ENCODE assay signal across 1 cellular context in the genomic region with DNA sequence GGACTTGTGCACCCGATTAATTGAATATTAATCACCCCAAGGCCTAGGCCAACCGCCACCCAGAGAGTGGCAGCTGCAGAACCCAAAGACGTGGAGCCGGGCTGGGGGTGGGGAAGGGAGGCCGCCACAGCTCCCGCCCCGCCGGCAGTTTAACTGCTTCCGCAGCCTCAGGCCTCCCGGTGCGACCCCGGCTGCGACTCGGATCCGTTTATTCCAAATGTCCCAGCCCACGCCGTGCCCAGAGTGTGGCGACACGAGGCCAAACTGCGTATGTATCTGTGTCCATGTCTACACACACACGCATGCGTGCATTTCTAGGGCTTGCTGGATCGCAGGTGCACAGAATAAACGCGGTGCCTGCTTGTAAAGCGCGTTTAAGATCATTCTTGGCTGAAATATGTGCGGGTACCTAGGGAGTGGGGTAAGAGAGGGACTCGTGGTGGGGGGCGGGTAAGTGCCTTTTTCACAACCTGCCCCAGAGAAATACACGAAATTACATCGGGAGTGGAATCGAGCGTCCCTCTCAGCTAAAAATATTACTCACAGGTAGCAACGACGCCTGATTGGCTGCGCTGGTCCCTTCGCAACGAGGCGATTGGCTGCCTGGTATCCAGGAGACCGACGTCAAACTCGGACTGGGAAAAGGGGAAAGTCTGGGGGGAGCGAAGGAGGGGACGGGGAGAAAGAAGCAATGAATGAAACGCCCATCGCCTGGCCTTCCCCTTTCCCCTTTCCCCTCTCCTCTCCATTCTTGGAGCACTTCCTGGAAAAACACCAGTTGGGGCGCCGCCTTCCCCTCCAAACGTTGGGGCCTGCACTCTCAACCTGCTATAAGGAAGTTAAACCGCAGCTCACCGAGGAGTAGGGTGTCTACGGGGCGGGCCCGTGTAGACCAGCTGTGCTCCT.
A peak's percentile ranks its signal among the peaks of the same experiment; 100 is the strongest.
TF ChIP-seq lines count a peak whose summit lies in the region.

No MANE protein-coding gene starts in this region.

TF ChIP-seq in HepG2, 621 proteins besides CTCF, POLR2A, EP300 and RAD21 (continued from another document and continues in another):
- TF ChIP-seq, protein P1, sequence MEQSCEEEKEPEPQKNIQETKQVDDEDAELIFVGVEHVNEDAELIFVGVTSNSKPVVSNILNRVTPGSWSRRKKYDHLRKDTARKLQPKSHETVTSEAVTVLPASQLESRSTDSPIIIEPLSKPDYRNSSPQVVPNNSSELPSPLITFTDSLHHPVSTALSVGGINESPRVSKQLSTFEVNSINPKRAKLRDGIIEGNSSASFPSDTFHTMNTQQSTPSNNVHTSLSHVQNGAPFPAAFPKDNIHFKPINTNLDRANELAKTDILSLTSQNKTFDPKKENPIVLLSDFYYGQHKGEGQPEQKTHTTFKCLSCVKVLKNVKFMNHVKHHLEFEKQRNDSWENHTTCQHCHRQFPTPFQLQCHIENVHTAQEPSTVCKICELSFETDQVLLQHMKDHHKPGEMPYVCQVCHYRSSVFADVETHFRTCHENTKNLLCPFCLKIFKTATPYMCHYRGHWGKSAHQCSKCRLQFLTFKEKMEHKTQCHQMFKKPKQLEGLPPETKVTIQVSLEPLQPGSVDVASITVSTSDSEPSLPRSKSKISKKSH (CRISPR knock-in tag; IDR thresholded peaks at IDR 0.05; ENCODE audit: borderline replicate concordance): no peak; the same call in 1 of the 2 replicates
- TF ChIP-seq ZBTB43 (CRISPR knock-in tag; conservative IDR thresholded peaks at IDR 0.05) (no peak; the same call in 1 of the 2 replicates), SAFB2 (CRISPR knock-in tag; IDR thresholded peaks at IDR 0.05; ENCODE audit: borderline replicate concordance, low read depth) (peak; percentile 82; the same call in 1 of the 2 replicates), SP140L (CRISPR knock-in tag; IDR thresholded peaks at IDR 0.05; ENCODE audit: borderline replicate concordance) (peak; percentile 71; the same call in 1 of the 2 replicates), ZNF235 (CRISPR knock-in tag; IDR thresholded peaks at IDR 0.05; ENCODE audit: borderline replicate concordance) (no peak; the same call in 1 of the 2 replicates), ZNF800 (CRISPR knock-in tag; IDR thresholded peaks at IDR 0.05) (no peak; the same call in 1 of the 2 replicates), NFE2 (CRISPR knock-in tag; IDR thresholded peaks at IDR 0.05) (no peak), MLXIP (CRISPR knock-in tag; IDR thresholded peaks at IDR 0.05; ENCODE audit: borderline replicate concordance) (no peak), HOMEZ (CRISPR knock-in tag; IDR thresholded peaks at IDR 0.05; ENCODE audit: low read depth) (no peak), MBNL3 (CRISPR knock-in tag; conservative IDR thresholded peaks at IDR 0.05) (no peak), SNAI1 (CRISPR knock-in tag; IDR thresholded peaks at IDR 0.05; ENCODE audit: borderline replicate concordance) (no peak), ELF4 (CRISPR knock-in tag; IDR thresholded peaks at IDR 0.05; ENCODE audit: borderline replicate concordance) (no peak; the same call in 1 of the 2 replicates), THAP7 (CRISPR knock-in tag; IDR thresholded peaks at IDR 0.05) (peak; percentile 79; the same call in 1 of the 2 replicates), ZNF768 (CRISPR knock-in tag; IDR thresholded peaks at IDR 0.05) (peak; percentile 64; the same call in 1 of the 2 replicates), MLLT10 (CRISPR knock-in tag; IDR thresholded peaks at IDR 0.05) (no peak), SETDB1 (CRISPR knock-in tag; IDR thresholded peaks at IDR 0.05; ENCODE audit: borderline replicate concordance) (no peak), ZNF510 (CRISPR knock-in tag; IDR thresholded peaks at IDR 0.05; ENCODE audit: low read depth) (no peak), ZEB1 (IDR thresholded peaks at IDR 0.05; ENCODE audit: insufficient replicate concordance, low read depth) (peak; percentile 86)
- TF ChIP-seq, protein P2, sequence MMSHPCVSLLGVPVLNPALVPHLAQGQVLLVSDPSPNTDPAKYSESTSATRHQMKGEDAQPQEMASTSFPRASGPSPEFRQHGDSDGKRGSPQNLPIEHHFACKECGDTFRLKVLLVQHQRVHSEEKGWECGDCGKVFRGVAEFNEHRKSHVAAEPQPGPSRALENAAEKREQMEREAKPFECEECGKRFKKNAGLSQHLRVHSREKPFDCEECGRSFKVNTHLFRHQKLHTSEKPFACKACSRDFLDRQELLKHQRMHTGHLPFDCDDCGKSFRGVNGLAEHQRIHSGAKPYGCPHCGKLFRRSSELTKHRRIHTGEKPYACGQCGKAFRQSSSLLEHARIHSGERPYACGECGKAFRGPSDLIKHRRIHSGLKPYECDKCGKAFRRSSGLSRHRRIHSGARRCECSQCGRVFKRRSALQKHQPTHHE (CRISPR knock-in tag; IDR thresholded peaks at IDR 0.05; ENCODE audit: borderline replicate concordance): peak; percentile 20
- TF ChIP-seq, protein P3, sequence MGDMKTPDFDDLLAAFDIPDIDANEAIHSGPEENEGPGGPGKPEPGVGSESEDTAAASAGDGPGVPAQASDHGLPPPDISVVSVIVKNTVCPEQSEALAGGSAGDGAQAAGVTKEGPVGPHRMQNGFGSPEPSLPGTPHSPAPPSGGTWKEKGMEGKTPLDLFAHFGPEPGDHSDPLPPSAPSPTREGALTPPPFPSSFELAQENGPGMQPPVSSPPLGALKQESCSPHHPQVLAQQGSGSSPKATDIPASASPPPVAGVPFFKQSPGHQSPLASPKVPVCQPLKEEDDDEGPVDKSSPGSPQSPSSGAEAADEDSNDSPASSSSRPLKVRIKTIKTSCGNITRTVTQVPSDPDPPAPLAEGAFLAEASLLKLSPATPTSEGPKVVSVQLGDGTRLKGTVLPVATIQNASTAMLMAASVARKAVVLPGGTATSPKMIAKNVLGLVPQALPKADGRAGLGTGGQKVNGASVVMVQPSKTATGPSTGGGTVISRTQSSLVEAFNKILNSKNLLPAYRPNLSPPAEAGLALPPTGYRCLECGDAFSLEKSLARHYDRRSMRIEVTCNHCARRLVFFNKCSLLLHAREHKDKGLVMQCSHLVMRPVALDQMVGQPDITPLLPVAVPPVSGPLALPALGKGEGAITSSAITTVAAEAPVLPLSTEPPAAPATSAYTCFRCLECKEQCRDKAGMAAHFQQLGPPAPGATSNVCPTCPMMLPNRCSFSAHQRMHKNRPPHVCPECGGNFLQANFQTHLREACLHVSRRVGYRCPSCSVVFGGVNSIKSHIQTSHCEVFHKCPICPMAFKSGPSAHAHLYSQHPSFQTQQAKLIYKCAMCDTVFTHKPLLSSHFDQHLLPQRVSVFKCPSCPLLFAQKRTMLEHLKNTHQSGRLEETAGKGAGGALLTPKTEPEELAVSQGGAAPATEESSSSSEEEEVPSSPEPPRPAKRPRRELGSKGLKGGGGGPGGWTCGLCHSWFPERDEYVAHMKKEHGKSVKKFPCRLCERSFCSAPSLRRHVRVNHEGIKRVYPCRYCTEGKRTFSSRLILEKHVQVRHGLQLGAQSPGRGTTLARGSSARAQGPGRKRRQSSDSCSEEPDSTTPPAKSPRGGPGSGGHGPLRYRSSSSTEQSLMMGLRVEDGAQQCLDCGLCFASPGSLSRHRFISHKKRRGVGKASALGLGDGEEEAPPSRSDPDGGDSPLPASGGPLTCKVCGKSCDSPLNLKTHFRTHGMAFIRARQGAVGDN (CRISPR knock-in tag; IDR thresholded peaks at IDR 0.05): peak; percentile 83
- TF ChIP-seq, protein P4, sequence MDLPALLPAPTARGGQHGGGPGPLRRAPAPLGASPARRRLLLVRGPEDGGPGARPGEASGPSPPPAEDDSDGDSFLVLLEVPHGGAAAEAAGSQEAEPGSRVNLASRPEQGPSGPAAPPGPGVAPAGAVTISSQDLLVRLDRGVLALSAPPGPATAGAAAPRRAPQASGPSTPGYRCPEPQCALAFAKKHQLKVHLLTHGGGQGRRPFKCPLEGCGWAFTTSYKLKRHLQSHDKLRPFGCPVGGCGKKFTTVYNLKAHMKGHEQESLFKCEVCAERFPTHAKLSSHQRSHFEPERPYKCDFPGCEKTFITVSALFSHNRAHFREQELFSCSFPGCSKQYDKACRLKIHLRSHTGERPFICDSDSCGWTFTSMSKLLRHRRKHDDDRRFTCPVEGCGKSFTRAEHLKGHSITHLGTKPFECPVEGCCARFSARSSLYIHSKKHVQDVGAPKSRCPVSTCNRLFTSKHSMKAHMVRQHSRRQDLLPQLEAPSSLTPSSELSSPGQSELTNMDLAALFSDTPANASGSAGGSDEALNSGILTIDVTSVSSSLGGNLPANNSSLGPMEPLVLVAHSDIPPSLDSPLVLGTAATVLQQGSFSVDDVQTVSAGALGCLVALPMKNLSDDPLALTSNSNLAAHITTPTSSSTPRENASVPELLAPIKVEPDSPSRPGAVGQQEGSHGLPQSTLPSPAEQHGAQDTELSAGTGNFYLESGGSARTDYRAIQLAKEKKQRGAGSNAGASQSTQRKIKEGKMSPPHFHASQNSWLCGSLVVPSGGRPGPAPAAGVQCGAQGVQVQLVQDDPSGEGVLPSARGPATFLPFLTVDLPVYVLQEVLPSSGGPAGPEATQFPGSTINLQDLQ (CRISPR knock-in tag; IDR thresholded peaks at IDR 0.05): peak; percentile 87
- TF ChIP-seq, protein P5, sequence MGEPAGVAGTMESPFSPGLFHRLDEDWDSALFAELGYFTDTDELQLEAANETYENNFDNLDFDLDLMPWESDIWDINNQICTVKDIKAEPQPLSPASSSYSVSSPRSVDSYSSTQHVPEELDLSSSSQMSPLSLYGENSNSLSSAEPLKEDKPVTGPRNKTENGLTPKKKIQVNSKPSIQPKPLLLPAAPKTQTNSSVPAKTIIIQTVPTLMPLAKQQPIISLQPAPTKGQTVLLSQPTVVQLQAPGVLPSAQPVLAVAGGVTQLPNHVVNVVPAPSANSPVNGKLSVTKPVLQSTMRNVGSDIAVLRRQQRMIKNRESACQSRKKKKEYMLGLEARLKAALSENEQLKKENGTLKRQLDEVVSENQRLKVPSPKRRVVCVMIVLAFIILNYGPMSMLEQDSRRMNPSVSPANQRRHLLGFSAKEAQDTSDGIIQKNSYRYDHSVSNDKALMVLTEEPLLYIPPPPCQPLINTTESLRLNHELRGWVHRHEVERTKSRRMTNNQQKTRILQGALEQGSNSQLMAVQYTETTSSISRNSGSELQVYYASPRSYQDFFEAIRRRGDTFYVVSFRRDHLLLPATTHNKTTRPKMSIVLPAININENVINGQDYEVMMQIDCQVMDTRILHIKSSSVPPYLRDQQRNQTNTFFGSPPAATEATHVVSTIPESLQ (CRISPR knock-in tag; conservative IDR thresholded peaks at IDR 0.05): no peak; the same call in 1 of the 2 replicates
